In the genomic region with DNA sequence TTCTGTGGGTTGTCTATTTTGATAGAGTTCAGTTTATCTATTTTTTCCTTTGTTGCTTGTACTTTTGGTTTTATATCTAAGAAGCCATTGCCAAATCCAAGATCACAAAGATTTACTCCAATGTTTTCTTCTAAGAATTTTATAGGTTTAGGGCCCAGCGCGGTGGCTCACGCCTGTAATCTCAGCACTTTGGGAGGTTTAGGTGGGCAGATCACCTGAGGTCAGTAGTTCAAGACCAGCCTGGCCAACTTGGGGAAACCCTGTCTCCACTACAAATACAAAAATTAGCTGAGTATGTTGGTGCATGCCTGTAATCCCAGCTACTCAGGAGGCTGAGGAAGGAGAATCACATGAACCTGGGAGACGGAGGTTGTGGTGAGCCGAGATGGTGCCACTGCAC, we compare ENCODE assay signal across 18 cellular contexts. TPM values are rescaled to one million over a fixed set of nuclear protein-coding genes. Genes with fewer than 3 reads are reported as not detected.
A peak's percentile ranks its signal among the peaks of the same experiment; 100 is the strongest.
DNase-seq lines count a peak whose midpoint lies in the region; ATAC-seq, FAIRE-seq and TF ChIP-seq lines count a peak whose summit lies in the region.
"Had no signal": no experiment of that assay in that cellular context is flagged by ENCODE, and none has a peak within 500 bp of the region (broad histone marks: within the 10 kb centered on the region; RNA-seq: fewer than 3 reads in every experiment).

No MANE protein-coding gene starts in this region.

- H3K36me3 ChIP-seq in endothelial cell of umbilical vein (ENCODE audit: control insufficient read depth in 2 of 2, extremely low read depth in 1 of 2, insufficient read depth in 2 of 2, low read length in 2 of 2) = no peaks in the 10 kb centered on the region

- no peak overlapping the region for H3K27ac ChIP-seq in endothelial cell of umbilical vein (ENCODE audit: insufficient read depth, low read depth, low read length)

- peaks cover 16% of the 10 kb centered on the region for H3K36me3 Mint-ChIP-seq in Calu3 (ENCODE audit: insufficient read depth, unreplicated experiment)
- H3K36me3 Mint-ChIP-seq: CD4-positive, alpha-beta memory T cell had no signal

- peak; percentile 40 for FAIRE-seq in endothelial cell of umbilical vein (lab: Jason Lieb, UNC)
- FAIRE-seq: G401.6, GM12892 had no signal

- DNase-seq in cardiac septum (ENCODE audit: low spot score) (peak; percentile 53), left ventricle myocardium superior (no peak), endothelial cell of umbilical vein (ENCODE audit: low read depth, low spot score) (no peak), sciatic nerve (ENCODE audit: low spot score) (peak; percentile 14), globus pallidus (ENCODE audit: low spot score) (no peak), Calu3 (no peak)
- DNase-seq: 8988T; C1 segment of cervical spinal cord; CD4-positive, alpha-beta memory T cell; COR-L47; DMS153; DND-41; H9 had no signal

- no peaks in the 10 kb centered on the region for H3K27me3 Mint-ChIP-seq in Calu3 (ENCODE audit: unreplicated experiment)

- H3K79me2 ChIP-seq in endothelial cell of umbilical vein (ENCODE audit: control insufficient read depth, insufficient read depth, low read length) = no peaks in the 10 kb centered on the region

- TF ChIP-seq CTCF in endothelial cell of umbilical vein (IDR thresholded peaks at IDR 0.05; ENCODE audit: extremely low read depth in 1 of 2, insufficient read depth in 1 of 2, low read depth in 1 of 2, low read length in 2 of 2) (no peak), Calu3 (IDR thresholded peaks at IDR 0.05; ENCODE audit: unreplicated experiment) (no peak)

- dilution Hi-C loops in endothelial cell of umbilical vein (cut with MboI; ENCODE audit: extremely low pct_ligation_motif_present, low sequenced_read_pairs) = no loop called here

- no peaks in the 10 kb centered on the region for H3K9me1 ChIP-seq in endothelial cell of umbilical vein (replicated peaks; ENCODE audit: control insufficient read depth, extremely low read depth, insufficient read depth, low read length)

- CTCF ChIA-PET in endothelial cell of umbilical vein (lab: Charles Lee) = interaction anchor here (1.9 kb wide), 1 partner anchor 15 kb away, joined by 8 read pairs; no protein-coding TSS in a partner anchor
- CTCF ChIA-PET in Calu3 (lab: Charles Lee) = interaction anchor here (1.9 kb wide), 1 partner anchor 14 kb away, joined by 11 read pairs; no protein-coding TSS in a partner anchor

- H3K27ac Mint-ChIP-seq in Calu3 (ENCODE audit: unreplicated experiment) = no peak overlapping the region
- H3K27ac Mint-ChIP-seq: CD4-positive, alpha-beta memory T cell; GM23338; H9 had no signal

- intact Hi-C loops in cardiac septum (cut with DNase I) (no loop called here), left ventricle myocardium superior (cut with micrococcal nuclease) (no loop called here), endothelial cell of umbilical vein (cut with micrococcal nuclease) (no loop called here), sciatic nerve (cut with DNase I) (no loop called here), Calu3 (cut with micrococcal nuclease; ENCODE audit: unreplicated experiment) (no loop called here)

- no peak for ATAC-seq in left ventricle myocardium superior
- no peak for ATAC-seq in sciatic nerve
- ATAC-seq: GM23338, HCT116 had no signal

- H3K4me3 Mint-ChIP-seq in Calu3 (ENCODE audit: low read depth, unreplicated experiment) = no peak overlapping the region
- H3K4me3 Mint-ChIP-seq: CD4-positive, alpha-beta memory T cell; GM23338; H9 had no signal

- H3K9me3 ChIP-seq in endothelial cell of umbilical vein (replicated peaks; ENCODE audit: control insufficient read depth, insufficient read depth, low read length) = no peaks in the 10 kb centered on the region

- H4K20me1 ChIP-seq in endothelial cell of umbilical vein (replicated peaks; ENCODE audit: control insufficient read depth, extremely low read depth, insufficient read depth, low read length) = no peaks in the 10 kb centered on the region

- H3K9me3 Mint-ChIP-seq in Calu3 (ENCODE audit: low read depth, unreplicated experiment) = no peaks in the 10 kb centered on the region
- H3K9me3 Mint-ChIP-seq: GM23338, H9 had no signal

- no peak for TF ChIP-seq POLR2A in endothelial cell of umbilical vein (IDR thresholded peaks at IDR 0.05; ENCODE audit: low read depth, low read length)

- H2AFZ ChIP-seq in endothelial cell of umbilical vein (ENCODE audit: low read depth, low read length) = no peak overlapping the region
- H2AFZ ChIP-seq: GM23338 had no signal

- BruUV-seq in endothelial cell of umbilical vein (replicated peaks; lab: Mats Ljungman, UMichigan) (no TSS peak), Calu3 (replicated peaks; lab: Mats Ljungman, UMichigan) (no TSS peak)

- H3K4me3 ChIP-seq in endothelial cell of umbilical vein (replicated peaks in 1 of 3; ENCODE audit: insufficient read depth in 1 of 3, low read depth in 1 of 3, low read length in 3 of 3) = no peak overlapping the region
- H3K4me3 ChIP-seq: GM23338 had no signal

- H3K4me1 ChIP-seq in endothelial cell of umbilical vein (ENCODE audit: control insufficient read depth, extremely low read depth, insufficient read depth, low read length) = peaks cover 28% of the 10 kb centered on the region

- POLR2A ChIA-PET in endothelial cell of umbilical vein (lab: Charles Lee) = no interaction called here

- H3K4me2 ChIP-seq in endothelial cell of umbilical vein (ENCODE audit: insufficient read depth, low read length) = no peak overlapping the region
- H3K4me2 ChIP-seq: GM23338 had no signal

- peaks cover 63% of the 10 kb centered on the region for H3K4me1 Mint-ChIP-seq in Calu3 (ENCODE audit: low read depth, unreplicated experiment)
- H3K4me1 Mint-ChIP-seq: CD4-positive, alpha-beta memory T cell had no signal

- H3K27me3 ChIP-seq in endothelial cell of umbilical vein (ENCODE audit: control insufficient read depth in 2 of 2, insufficient read depth in 2 of 2, low read length in 2 of 2) = no peaks in the 10 kb centered on the region

- no peak overlapping the region for H3K9ac ChIP-seq in endothelial cell of umbilical vein (replicated peaks; ENCODE audit: extremely low read depth, insufficient read depth, low read length)

TF ChIP-seq in endothelial cell of umbilical vein, 7 proteins besides CTCF, POLR2A, EP300 and RAD21:
- no peak for TF ChIP-seq JUN (IDR thresholded peaks at IDR 0.05; ENCODE audit: borderline replicate concordance, insufficient read depth, insufficient read length, low read depth)
- TF ChIP-seq FOS (IDR thresholded peaks at IDR 0.05; ENCODE audit: borderline replicate concordance, insufficient read depth, low read length) = no peak
- no peak for TF ChIP-seq MAX (IDR thresholded peaks at IDR 0.05; ENCODE audit: insufficient read depth, insufficient read length)
- no peak for TF ChIP-seq EZH2 (IDR thresholded peaks at IDR 0.05; ENCODE audit: borderline replicate concordance, low read depth, low read length, severe bottlenecking)
- TF ChIP-seq POLR2AphosphoS5 (IDR thresholded peaks at IDR 0.05; ENCODE audit: insufficient read depth, low read depth, low read length) = no peak
- no peak for TF ChIP-seq GATA2 (IDR thresholded peaks at IDR 0.05; ENCODE audit: insufficient read depth, insufficient read length, low read depth, low read length)
- TF ChIP-seq MYC (IDR thresholded peaks at IDR 0.05; ENCODE audit: low read depth, low read length) = no peak

RNA-seq across cellular contexts. Expression of gene ITGA3, which starts 13.7 kb away (rescaled TPM):
- total RNA-seq in cardiac septum (57.8 TPM), left ventricle myocardium superior (16.5 TPM), endothelial cell of umbilical vein (93.8 and 112 TPM in 2 replicates), sciatic nerve (70.1 TPM), Calu3 (2022) (539 and 709 TPM in 2 replicates)
- polyA plus RNA-seq in endothelial cell of umbilical vein = 92.7 and 129 TPM in 2 replicates
- 83.9 and 91.8 TPM in 2 replicates for polyA plus RNA-seq in endothelial cell of umbilical vein (2011; cell fraction: cytosol; rRNA removed)
- polyA plus RNA-seq in endothelial cell of umbilical vein (2011; cell fraction: nucleus; rRNA removed) = 131 and 165 TPM in 2 replicates
- 77.6 and 100.0 TPM in 2 replicates for polyA plus RNA-seq in endothelial cell of umbilical vein (2012)
- polyA minus RNA-seq in endothelial cell of umbilical vein = 107 and 162 TPM in 2 replicates
- polyA minus RNA-seq in endothelial cell of umbilical vein (2011; cell fraction: cytosol; rRNA and poly(A)+ RNA removed) = 66.8 TPM
- polyA minus RNA-seq in endothelial cell of umbilical vein (2011; cell fraction: nucleus; rRNA and poly(A)+ RNA removed) = 70.1 and 85.5 TPM in 2 replicates

RNA-seq across cellular contexts. Expression of gene DLX3, which starts 47.2 kb away (rescaled TPM):
- total RNA-seq in cardiac septum (not detected), left ventricle myocardium superior (not detected), endothelial cell of umbilical vein (not detected in 2 replicates), sciatic nerve (0.22 TPM), Calu3 (2022) (not detected in 2 replicates)
- polyA plus RNA-seq in endothelial cell of umbilical vein = not detected in 2 replicates
- polyA plus RNA-seq in endothelial cell of umbilical vein (2011; cell fraction: cytosol; rRNA removed) = not detected in 2 replicates
- not detected in 2 replicates for polyA plus RNA-seq in endothelial cell of umbilical vein (2011; cell fraction: nucleus; rRNA removed)
- not detected in 2 replicates for polyA plus RNA-seq in endothelial cell of umbilical vein (2012)
- not detected in 2 replicates for polyA minus RNA-seq in endothelial cell of umbilical vein
- polyA minus RNA-seq in endothelial cell of umbilical vein (2011; cell fraction: cytosol; rRNA and poly(A)+ RNA removed) = 0.61 TPM
- not detected in 2 replicates for polyA minus RNA-seq in endothelial cell of umbilical vein (2011; cell fraction: nucleus; rRNA and poly(A)+ RNA removed)
- total RNA-seq: A673; CD4-positive, alpha-beta memory T cell had no signal
- polyA plus RNA-seq: CD4-positive, alpha-beta memory T cell had no signal

RNA-seq across cellular contexts. Expression of gene PDK2, which starts 52.9 kb away (rescaled TPM):
- 131 TPM for total RNA-seq in cardiac septum
- 277 TPM for total RNA-seq in left ventricle myocardium superior
- 17.4 and 21.3 TPM in 2 replicates for total RNA-seq in endothelial cell of umbilical vein
- polyA plus RNA-seq in endothelial cell of umbilical vein = 114 and 142 TPM in 2 replicates
- polyA plus RNA-seq in endothelial cell of umbilical vein (2011; cell fraction: cytosol; rRNA removed) = 55.0 and 58.8 TPM in 2 replicates
- polyA plus RNA-seq in endothelial cell of umbilical vein (2011; cell fraction: nucleus; rRNA removed) = 35.9 and 46.0 TPM in 2 replicates
- 18.9 and 24.0 TPM in 2 replicates for polyA plus RNA-seq in endothelial cell of umbilical vein (2012)
- polyA minus RNA-seq in endothelial cell of umbilical vein = 45.9 and 79.9 TPM in 2 replicates
- polyA minus RNA-seq in endothelial cell of umbilical vein (2011; cell fraction: cytosol; rRNA and poly(A)+ RNA removed) = 43.0 TPM
- polyA minus RNA-seq in endothelial cell of umbilical vein (2011; cell fraction: nucleus; rRNA and poly(A)+ RNA removed) = 26.8 and 33.9 TPM in 2 replicates
- total RNA-seq in sciatic nerve = 48.6 TPM
- 29.5 and 39.1 TPM in 2 replicates for total RNA-seq in Calu3 (2022)

Comparison
In these comparisons a context has a peak if more than half of its experiments do, and no peak if none do; other contexts are left out.
1. DNase-seq: peak in cardiac septum (single experiment) and sciatic nerve (single experiment); none in left ventricle myocardium superior (single experiment), endothelial cell of umbilical vein (single experiment), globus pallidus (single experiment) and Calu3 (single experiment).